In the genomic region with DNA sequence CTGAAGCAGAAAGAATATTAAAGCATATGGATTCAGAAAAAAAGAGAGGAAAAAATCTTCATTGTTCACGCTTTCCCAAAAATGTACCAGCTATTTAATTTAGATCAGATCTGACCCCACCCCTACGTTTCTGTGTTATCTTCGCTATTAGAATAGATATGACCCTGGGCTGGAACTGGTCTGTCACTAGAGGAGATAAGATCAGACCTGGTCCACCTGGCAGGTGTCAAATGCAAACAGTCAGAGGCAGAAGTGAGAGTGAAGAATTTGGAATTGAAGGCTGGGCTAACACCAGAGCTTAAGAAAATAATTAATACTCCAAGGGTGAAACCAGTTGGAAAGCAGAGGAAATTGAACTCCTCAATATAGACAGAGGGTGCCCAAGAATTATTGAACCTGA, we compare ENCODE assay signal across 19 cellular contexts.
"Had no signal": no experiment of that assay in that cellular context is flagged by ENCODE, and none has a peak within 500 bp of the region (broad histone marks: within the 10 kb centered on the region; RNA-seq: fewer than 3 reads in every experiment).

No MANE protein-coding gene starts in this region.

- DNase-seq: activated CD4-positive, alpha-beta T cell treated with anti-CD3 and anti-CD28 coated beads, Interleukin-2, amount 10 ng/mL, durations not matched to agents 24 days and 14 days; activated CD8-positive, alpha-beta memory T cell treated with anti-CD3 and anti-CD28 coated beads, Interleukin-2, amount 10 ng/mL, durations not matched to agents 7 days and 5 days; activated CD8-positive, alpha-beta T cell treated with anti-CD3 and anti-CD28 coated beads for 36 hours; activated effector memory CD4-positive, alpha-beta T cell treated with anti-CD3 and anti-CD28 coated beads, Interleukin-2, amount 50 U/mL, for 16 hours; activated naive CD4-positive, alpha-beta T cell treated with anti-CD3 and anti-CD28 coated beads, Interleukin-2, amount 10 ng/mL, durations not matched to agents 7 days and 5 days; activated T-cell treated with anti-CD3 and anti-CD28 coated beads for 4 hours; cerebellar nuclear complex; heart left ventricle; left ventricle myocardium superior; mammary epithelial cell; ovary; psoas muscle; right cardiac atrium; stimulated activated CD4-positive, alpha-beta T cell treated with anti-CD3 and anti-CD28 coated beads, Interleukin-12 subunit alpha, Interleukin-12 subunit beta, amount 100 ng/mL, for 4 hours; stimulated activated CD4-positive, alpha-beta T cell treated with anti-CD3 and anti-CD28 coated beads, Interleukin-4, amount 100 ng/mL, for 4 hours; uterus had no signal

- H3K4me1 Mint-ChIP-seq: activated naive CD4-positive, alpha-beta T cell treated with anti-CD3 and anti-CD28 coated beads, Interleukin-2, amount 10 ng/mL, durations not matched to agents 7 days and 5 days had no signal

- H3K27ac Mint-ChIP-seq: activated CD4-positive, alpha-beta T cell treated with anti-CD3 and anti-CD28 coated beads, Interleukin-2, amount 10 ng/mL, durations not matched to agents 24 days and 14 days; activated CD8-positive, alpha-beta memory T cell treated with anti-CD3 and anti-CD28 coated beads, Interleukin-2, amount 10 ng/mL, durations not matched to agents 7 days and 5 days; activated CD8-positive, alpha-beta T cell treated with anti-CD3 and anti-CD28 coated beads for 36 hours; activated naive CD4-positive, alpha-beta T cell treated with anti-CD3 and anti-CD28 coated beads, Interleukin-2, amount 10 ng/mL, durations not matched to agents 7 days and 5 days; natural killer cell treated with Interleukin-12 subunit alpha and Interleukin-12 subunit beta and Interleukin-15 and Interleukin-18, amount 100 ng/mL, for 72 hours; stimulated activated naive CD8-positive, alpha-beta T cell treated with anti-CD3 and anti-CD28 coated beads, Interleukin-15, Interleukin-2, amounts not matched to agents 100 ng/mL and 50 ng/mL, for 24 hours had no signal

- ATAC-seq: activated CD4-positive, CD25-positive, alpha-beta regulatory T cell treated with anti-CD3 and anti-CD28 coated beads, Interleukin-2, amount 50 U/mL, for 24 hours; activated CD8-positive, alpha-beta memory T cell treated with anti-CD3 and anti-CD28 coated beads, Interleukin-2, amount 10 ng/mL, durations not matched to agents 7 days and 5 days; activated CD8-positive, alpha-beta T cell treated with anti-CD3 and anti-CD28 coated beads for 36 hours; heart left ventricle; left ventricle myocardium superior; natural killer cell treated with Interleukin-12 subunit alpha and Interleukin-12 subunit beta and Interleukin-15 and Interleukin-18, amount 100 ng/mL, for 72 hours; psoas muscle; right cardiac atrium had no signal

- H3K9me3 Mint-ChIP-seq: activated CD8-positive, alpha-beta T cell treated with anti-CD3 and anti-CD28 coated beads for 36 hours; activated naive CD4-positive, alpha-beta T cell treated with anti-CD3 and anti-CD28 coated beads, Interleukin-2, amount 10 ng/mL, durations not matched to agents 7 days and 5 days; natural killer cell treated with Interleukin-12 subunit alpha and Interleukin-12 subunit beta and Interleukin-15 and Interleukin-18, amount 100 ng/mL, for 72 hours; stimulated activated naive CD8-positive, alpha-beta T cell treated with anti-CD3 and anti-CD28 coated beads, Interleukin-15, Interleukin-2, amounts not matched to agents 100 ng/mL and 50 ng/mL, for 24 hours had no signal

- H3K36me3 Mint-ChIP-seq: activated CD8-positive, alpha-beta memory T cell treated with anti-CD3 and anti-CD28 coated beads, Interleukin-2, amount 10 ng/mL, durations not matched to agents 7 days and 5 days; activated naive CD4-positive, alpha-beta T cell treated with anti-CD3 and anti-CD28 coated beads, Interleukin-2, amount 10 ng/mL, durations not matched to agents 7 days and 5 days; natural killer cell treated with Interleukin-12 subunit alpha and Interleukin-12 subunit beta and Interleukin-15 and Interleukin-18, amount 100 ng/mL, for 72 hours had no signal

- H3K4me3 Mint-ChIP-seq: activated CD4-positive, alpha-beta T cell treated with anti-CD3 and anti-CD28 coated beads, Interleukin-2, amount 10 ng/mL, durations not matched to agents 24 days and 14 days; activated CD8-positive, alpha-beta memory T cell treated with anti-CD3 and anti-CD28 coated beads, Interleukin-2, amount 10 ng/mL, durations not matched to agents 7 days and 5 days; activated CD8-positive, alpha-beta T cell treated with anti-CD3 and anti-CD28 coated beads for 36 hours; activated naive CD4-positive, alpha-beta T cell treated with anti-CD3 and anti-CD28 coated beads, Interleukin-2, amount 10 ng/mL, durations not matched to agents 7 days and 5 days; natural killer cell treated with Interleukin-12 subunit alpha and Interleukin-12 subunit beta and Interleukin-15 and Interleukin-18, amount 100 ng/mL, for 72 hours; stimulated activated naive CD8-positive, alpha-beta T cell treated with anti-CD3 and anti-CD28 coated beads, Interleukin-15, Interleukin-2, amounts not matched to agents 100 ng/mL and 50 ng/mL, for 24 hours had no signal
